9 cellular contexts compared by ENCODE assay signal in the genomic region with DNA sequence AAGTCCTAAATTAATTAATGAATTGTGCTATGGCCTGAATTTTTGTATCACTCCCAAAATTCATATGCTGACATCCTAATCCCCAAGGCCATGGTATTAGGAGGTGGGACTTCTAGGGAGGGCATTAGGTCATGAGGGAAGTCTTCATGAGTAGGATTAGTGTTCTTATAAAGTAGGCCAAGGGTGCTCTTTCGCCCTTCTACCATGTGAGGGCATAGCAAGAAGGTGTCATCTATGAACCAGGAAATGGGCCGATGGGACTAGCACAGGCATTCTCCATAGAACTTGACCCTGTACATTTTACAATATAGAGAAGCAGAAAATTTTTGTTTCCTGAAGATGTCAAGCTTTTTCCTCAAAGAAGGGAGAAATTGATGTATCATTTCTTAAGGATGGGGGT. TPM values are rescaled to one million over a fixed set of nuclear protein-coding genes. Genes with fewer than 3 reads are reported as not detected.
A peak's percentile ranks its signal among the peaks of the same experiment; 100 is the strongest.
DNase-seq lines count a peak whose midpoint lies in the region; ATAC-seq and TF ChIP-seq lines count a peak whose summit lies in the region.
"Had no signal": no experiment of that assay in that cellular context is flagged by ENCODE, and none has a peak within 500 bp of the region (broad histone marks: within the 10 kb centered on the region; RNA-seq: fewer than 3 reads in every experiment).

No MANE protein-coding gene starts in this region.

- H3K36me3 ChIP-seq in mucosa of descending colon (ENCODE audit: low read depth) = no peaks in the 10 kb centered on the region

- H3K9me3 Mint-ChIP-seq in activated naive CD4-positive, alpha-beta T cell treated with anti-CD3 and anti-CD28 coated beads for 36 hours = no peaks in the 10 kb centered on the region

- H3K27me3 Mint-ChIP-seq in activated naive CD4-positive, alpha-beta T cell treated with anti-CD3 and anti-CD28 coated beads for 36 hours (ENCODE audit: low read depth) = no peaks in the 10 kb centered on the region

- peak; percentile 83 for DNase-seq in OCI-M1 (lab: John Stamatoyannopoulos, UW)
- peak; percentile 2 for DNase-seq in kidney glomerular epithelial cell (lab: John Stamatoyannopoulos, UW)
- DNase-seq in coronary artery (ENCODE audit: low spot score) = no peak
- no peak for DNase-seq in mucosa of descending colon
- no peak for DNase-seq in activated naive CD4-positive, alpha-beta T cell treated with anti-CD3 and anti-CD28 coated beads for 36 hours
- DNase-seq: retina had no signal

- H3K9me3 ChIP-seq in mucosa of descending colon = no peaks in the 10 kb centered on the region

- CTCF ChIA-PET in activated naive CD4-positive, alpha-beta T cell treated with anti-CD3 and anti-CD28 coated beads for 36 hours (lab: Charles Lee) = no interaction called here

- no peaks in the 10 kb centered on the region for H3K36me3 Mint-ChIP-seq in activated naive CD4-positive, alpha-beta T cell treated with anti-CD3 and anti-CD28 coated beads for 36 hours (ENCODE audit: low read depth)

- no peak for TF ChIP-seq CTCF in coronary artery (IDR thresholded peaks at IDR 0.05)
- no peak for TF ChIP-seq CTCF in mucosa of descending colon (IDR thresholded peaks at IDR 0.05)

- H3K4me1 Mint-ChIP-seq in activated naive CD4-positive, alpha-beta T cell treated with anti-CD3 and anti-CD28 coated beads for 36 hours (ENCODE audit: low read depth) = no peaks in the 10 kb centered on the region

- no peak overlapping the region for H3K4me3 ChIP-seq in coronary artery
- H3K4me3 ChIP-seq in mucosa of descending colon = no peak overlapping the region

- no peak overlapping the region for H3K4me3 Mint-ChIP-seq in activated naive CD4-positive, alpha-beta T cell treated with anti-CD3 and anti-CD28 coated beads for 36 hours

- peak; percentile 78 for ATAC-seq in GM19025 (IDR thresholded peaks at IDR 0.05; ENCODE audit: low read depth, unreplicated experiment)
- peak; percentile 89 for ATAC-seq in HG03280 (IDR thresholded peaks at IDR 0.05; ENCODE audit: unreplicated experiment)
- ATAC-seq in HG03095 (IDR thresholded peaks at IDR 0.05; ENCODE audit: unreplicated experiment) = no peak
- no peak for ATAC-seq in mucosa of descending colon

- intact Hi-C loops in mucosa of descending colon (cut with DNase I, micrococcal nuclease) = no loop called here
- intact Hi-C loops in activated naive CD4-positive, alpha-beta T cell treated with anti-CD3 and anti-CD28 coated beads for 36 hours (cut with micrococcal nuclease) = no loop called here

- H3K27ac ChIP-seq in coronary artery = no peak overlapping the region

- H3K27ac Mint-ChIP-seq in activated naive CD4-positive, alpha-beta T cell treated with anti-CD3 and anti-CD28 coated beads for 36 hours = no peak overlapping the region

- no peaks in the 10 kb centered on the region for H3K4me1 ChIP-seq in mucosa of descending colon (ENCODE audit: low read depth)

RNA-seq across cellular contexts. Expression of gene SYT10, which starts 12.5 kb away (rescaled TPM):
- 1 to 10 TPM in 1 of 3 donors, under 1 TPM in 2; 0.14 to 2.0 (median 0.34) TPM for total RNA-seq in mucosa of descending colon
- total RNA-seq in activated naive CD4-positive, alpha-beta T cell treated with anti-CD3 and anti-CD28 coated beads for 36 hours = not detected

Comparison
In these comparisons a context has a peak if more than half of its experiments do, and no peak if none do; other contexts are left out.
1. ATAC-seq: peak in GM19025 (single experiment) and HG03280 (single experiment); none in HG03095 (single experiment) and mucosa of descending colon (single experiment).
2. DNase-seq: peak in OCI-M1 (single experiment) and kidney glomerular epithelial cell (single experiment); none in coronary artery (single experiment), mucosa of descending colon (0 of 3) and activated naive CD4-positive, alpha-beta T cell treated with anti-CD3 and anti-CD28 coated beads for 36 hours (single experiment).